In the genomic region with DNA sequence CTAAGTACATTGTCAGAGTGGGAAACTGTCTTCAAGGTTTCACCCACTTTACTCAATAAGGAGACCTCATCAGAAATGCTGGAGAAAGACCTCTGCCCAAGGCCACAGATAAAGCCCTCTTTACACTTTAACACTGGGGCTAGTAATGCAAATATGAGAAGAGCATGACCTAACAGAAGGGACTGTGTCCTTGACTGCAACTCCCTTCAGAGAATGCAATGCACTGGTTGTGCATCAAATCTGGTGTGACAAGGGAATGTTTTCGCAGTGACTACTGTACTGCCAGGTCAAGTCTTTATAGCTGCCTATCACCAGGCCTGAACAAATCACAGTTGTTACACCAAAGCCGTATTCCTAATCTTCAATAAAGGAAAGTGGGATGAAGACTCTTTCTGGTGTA, we compare ENCODE assay signal across 24 cellular contexts. TPM values are rescaled to one million over a fixed set of nuclear protein-coding genes. Genes with fewer than 3 reads are reported as not detected.
"Had no signal": no experiment of that assay in that cellular context is flagged by ENCODE, and none has a peak within 500 bp of the region (broad histone marks: within the 10 kb centered on the region; RNA-seq: fewer than 3 reads in every experiment).

No MANE protein-coding gene starts in this region.

- H3K27ac Mint-ChIP-seq: immature natural killer cell; naive B cell; nephron; stimulated activated naive B cell treated with anti-CD40 and anti-IgM and Interleukin-4, amounts not matched to agents 10 μg/mL and 1 μg/mL and 100 μg/mL, for 72 hours; stimulated activated naive CD8-positive, alpha-beta T cell treated with anti-CD3 and anti-CD28 coated beads, Interleukin-15, amount 100 ng/mL, for 72 hours had no signal

- H3K36me3 ChIP-seq: esophagus squamous epithelium, gastroesophageal sphincter, pancreas, prostate gland, sigmoid colon had no signal

- H3K9me3 Mint-ChIP-seq: naive B cell; nephron; stimulated activated naive B cell treated with anti-CD40 and anti-IgM and Interleukin-4, amounts not matched to agents 10 μg/mL and 1 μg/mL and 100 μg/mL, for 72 hours; stimulated activated naive CD8-positive, alpha-beta T cell treated with anti-CD3 and anti-CD28 coated beads, Interleukin-15, amount 100 ng/mL, for 72 hours had no signal

- H3K4me1 Mint-ChIP-seq: immature natural killer cell; naive B cell; nephron; stimulated activated naive B cell treated with anti-CD40 and anti-IgM and Interleukin-4, amounts not matched to agents 10 μg/mL and 1 μg/mL and 100 μg/mL, for 72 hours; stimulated activated naive CD8-positive, alpha-beta T cell treated with anti-CD3 and anti-CD28 coated beads, Interleukin-15, amount 100 ng/mL, for 72 hours had no signal

- H3K9me3 ChIP-seq: esophagus squamous epithelium, gastroesophageal sphincter, pancreas, prostate gland, sigmoid colon had no signal

- H3K27me3 Mint-ChIP-seq: naive B cell; stimulated activated naive B cell treated with anti-CD40 and anti-IgM and Interleukin-4, amounts not matched to agents 10 μg/mL and 1 μg/mL and 100 μg/mL, for 72 hours; stimulated activated naive CD8-positive, alpha-beta T cell treated with anti-CD3 and anti-CD28 coated beads, Interleukin-15, amount 100 ng/mL, for 72 hours had no signal

- H3K4me3 Mint-ChIP-seq: immature natural killer cell; naive B cell; nephron; stimulated activated naive B cell treated with anti-CD40 and anti-IgM and Interleukin-4, amounts not matched to agents 10 μg/mL and 1 μg/mL and 100 μg/mL, for 72 hours; stimulated activated naive CD8-positive, alpha-beta T cell treated with anti-CD3 and anti-CD28 coated beads, Interleukin-15, amount 100 ng/mL, for 72 hours had no signal

- ATAC-seq: gastroesophageal sphincter; left cardiac atrium; left ventricle myocardium superior; pancreas; stimulated activated naive B cell treated with anti-CD40 and anti-IgM and Interleukin-4, amounts not matched to agents 10 μg/mL and 1 μg/mL and 100 μg/mL, for 72 hours; stimulated activated naive CD8-positive, alpha-beta T cell treated with anti-CD3 and anti-CD28 coated beads, Interleukin-15, amount 100 ng/mL, for 72 hours had no signal

- H3K36me3 Mint-ChIP-seq: immature natural killer cell; naive B cell; stimulated activated naive B cell treated with anti-CD40 and anti-IgM and Interleukin-4, amounts not matched to agents 10 μg/mL and 1 μg/mL and 100 μg/mL, for 72 hours had no signal

- H3K4me1 ChIP-seq: esophagus squamous epithelium, gastroesophageal sphincter, pancreas, prostate gland, sigmoid colon had no signal

- H3K27ac ChIP-seq: coronary artery, epithelial cell of prostate, esophagus squamous epithelium, gastroesophageal sphincter, pancreas, prostate gland, sigmoid colon, skin epidermis had no signal

- DNase-seq: effector memory CD4-positive, alpha-beta T cell; esophagus squamous epithelium; foreskin fibroblast; immature natural killer cell; kidney; left cardiac atrium; left ventricle myocardium superior; mesendoderm; naive B cell; pancreas; sigmoid colon; stimulated activated CD4-positive, alpha-beta T cell treated with anti-CD3 and anti-CD28 coated beads, Interleukin-2, amount 100 ng/mL, for 24 hours; stimulated activated CD4-positive, alpha-beta T cell treated with anti-CD3 and anti-CD28 coated beads, Interleukin-4, amount 100 ng/mL, for 4 hours; stimulated activated naive B cell treated with anti-CD40 and anti-IgM and Interleukin-4, amounts not matched to agents 10 μg/mL and 1 μg/mL and 100 μg/mL, for 72 hours; stimulated activated naive CD8-positive, alpha-beta T cell treated with anti-CD3 and anti-CD28 coated beads, Interleukin-15, amount 100 ng/mL, for 72 hours; trophoblast cell had no signal

- H3K27me3 ChIP-seq: esophagus squamous epithelium, gastroesophageal sphincter, pancreas, sigmoid colon had no signal

- H3K4me3 ChIP-seq: coronary artery, esophagus squamous epithelium, gastroesophageal sphincter, lung, pancreas, prostate gland, sigmoid colon, skin epidermis had no signal

RNA-seq across cellular contexts. Expression of gene CDH19, which starts 28.6 kb away (rescaled TPM):
- total RNA-seq: renal cortical epithelial cell had no signal
